Comparison of ENCODE assay signal across 30 cellular contexts in genomic region chr12:108704527-108704926, GRCh38. TPM values are rescaled to one million over a fixed set of nuclear protein-coding genes. Genes with fewer than 3 reads are reported as not detected.
DNase-seq lines count a peak whose midpoint lies in the region; TF ChIP-seq lines count a peak whose summit lies in the region.
"Had no signal": no experiment of that assay in that cellular context is flagged by ENCODE, and none has a peak within 500 bp of the region (broad histone marks: within the 10 kb centered on the region; RNA-seq: fewer than 3 reads in every experiment).

No MANE protein-coding gene starts in this region.

- H3K36me3 ChIP-seq in muscle layer of colon (ENCODE audit: insufficient read depth, low read length) (peaks cover 14% of the 10 kb centered on the region), smooth muscle cell (ENCODE audit: low read depth) (peaks cover 4% of the 10 kb centered on the region), thyroid gland (no peaks in the 10 kb centered on the region)
- H3K36me3 ChIP-seq: ovary had no signal

- H3K27me3 ChIP-seq in muscle layer of colon (ENCODE audit: control insufficient read depth in 1 of 2, insufficient read depth in 2 of 2, low read length in 2 of 2) (no peaks in the 10 kb centered on the region), smooth muscle cell (ENCODE audit: low read depth) (no peaks in the 10 kb centered on the region), thyroid gland (no peaks in the 10 kb centered on the region)
- H3K27me3 ChIP-seq: dorsolateral prefrontal cortex, ovary, upper lobe of left lung had no signal

- peaks cover 97% of the 10 kb centered on the region for H4K20me1 ChIP-seq in smooth muscle cell (ENCODE audit: low read depth)

- H3K79me2 ChIP-seq in smooth muscle cell (ENCODE audit: low read depth), result peaks cover 95% of the 10 kb centered on the region

- peak overlapping the region; percentile 12 for H3K27ac ChIP-seq in muscle layer of colon (ENCODE audit: low read depth, low read length)
- peak overlapping the region; percentile 91 for H3K27ac ChIP-seq in smooth muscle cell (ENCODE audit: low read depth)
- H3K27ac ChIP-seq in thyroid gland, result no peak overlapping the region
- H3K27ac ChIP-seq: KMS-11, ovary, PC-9, upper lobe of left lung had no signal

- no peak overlapping the region for H3K4me3 Mint-ChIP-seq in brain
- H3K4me3 Mint-ChIP-seq: activated CD8-positive, alpha-beta T cell treated with anti-CD3 and anti-CD28 coated beads for 36 hours; activated naive CD8-positive, alpha-beta T cell; B cell; CD8-positive, alpha-beta memory T cell; central memory CD8-positive, alpha-beta T cell; memory B cell; naive thymus-derived CD8-positive, alpha-beta T cell had no signal

- no peak overlapping the region for H3K4me2 ChIP-seq in smooth muscle cell
- H3K4me2 ChIP-seq: KMS-11, PC-9 had no signal

- no peaks in the 10 kb centered on the region for H3K27me3 Mint-ChIP-seq in brain
- H3K27me3 Mint-ChIP-seq: activated CD8-positive, alpha-beta T cell treated with anti-CD3 and anti-CD28 coated beads for 36 hours; activated naive CD8-positive, alpha-beta T cell; B cell; CD8-positive, alpha-beta memory T cell; central memory CD8-positive, alpha-beta T cell; memory B cell; naive thymus-derived CD8-positive, alpha-beta T cell had no signal

- TF ChIP-seq POLR2A in thyroid gland (IDR thresholded peaks at IDR 0.05), result no peak

- TF ChIP-seq CTCF in brain (conservative IDR thresholded peaks at IDR 0.05) (no peak), smooth muscle cell (IDR thresholded peaks at IDR 0.05; ENCODE audit: borderline replicate concordance, insufficient read depth, poor library complexity, severe bottlenecking) (no peak), thyroid gland (IDR thresholded peaks at IDR 0.05) (no peak)

- H3K9ac ChIP-seq in muscle layer of colon (ENCODE audit: low read length) (no peak overlapping the region), smooth muscle cell (ENCODE audit: low read depth) (no peak overlapping the region)
- H3K9ac ChIP-seq: KMS-11 had no signal

- intact Hi-C loops in thyroid gland (cut with DNase I), result no loop called here

- H3K4me1 Mint-ChIP-seq in brain, result peaks cover 76% of the 10 kb centered on the region

- peak; percentile 52 for DNase-seq in NCI-H146 (lab: John Stamatoyannopoulos, UW)
- DNase-seq in NCI-H146 treated with DMSO at 0.1 percent for 48 hours (lab: John Stamatoyannopoulos, UW; ENCODE audit: unreplicated experiment), result no peak
- DNase-seq in smooth muscle cell (lab: John Stamatoyannopoulos, UW; ENCODE audit: unreplicated experiment), result no peak
- no peak for DNase-seq in AG20443 (ENCODE audit: low spot score)
- DNase-seq in NCI-H226, result no peak
- no peak for DNase-seq in thyroid gland
- DNase-seq: 8988T; activated CD4-positive, CD25-positive, alpha-beta regulatory T cell treated with anti-CD3 and anti-CD28 coated beads, Interleukin-2, amount 50 U/mL, for 72 hours; activated CD8-positive, alpha-beta T cell treated with anti-CD3 and anti-CD28 coated beads for 36 hours; aorta; CD8-positive, alpha-beta memory T cell; dorsolateral prefrontal cortex; left cardiac atrium; MV-4-11; naive thymus-derived CD8-positive, alpha-beta T cell; NCI-H187 treated with DMSO at 0.1 percent for 48 hours; NCI-H2227 treated with DMSO at 0.1 percent for 48 hours; NK-92 treated with Interleukin-12 subunit alpha and Interleukin-12 subunit beta, amount 100 ng/mL, for 24 hours; ovary; PC-9; SIG-M5; stimulated activated CD8-positive, alpha-beta memory T cell treated with anti-CD3 and anti-CD28 coated beads, Interleukin-4, amount 100 ng/mL, for 48 hours; upper lobe of left lung had no signal

- H3F3A ChIP-seq in smooth muscle cell (ENCODE audit: low read depth), result peaks cover 19% of the 10 kb centered on the region

- H3K27ac Mint-ChIP-seq in brain, result peak overlapping the region in 4 of 5 experiments; percentile 26 to 95 (median 64)
- H3K27ac Mint-ChIP-seq: activated CD8-positive, alpha-beta T cell treated with anti-CD3 and anti-CD28 coated beads for 36 hours; activated naive CD8-positive, alpha-beta T cell; B cell; memory B cell had no signal

- 70% methylated on average over 5 of the region's 5 CpGs for WGBS in smooth muscle cell (ENCODE audit: low lambda C conversion rate)
- WGBS in thyroid gland, 2 donors, result 83 to 95% methylated on average over 5 of the region's 5 CpGs

- H2AFZ ChIP-seq in smooth muscle cell (ENCODE audit: low read depth), result no peak overlapping the region
- H2AFZ ChIP-seq: PC-9 had no signal

- H3K36me3 Mint-ChIP-seq in brain, result peaks cover 54% of the 10 kb centered on the region

- H3K9me3 Mint-ChIP-seq in brain, result peaks cover 0 to 2% (median 0%) of the 10 kb centered on the region in 5 experiments
- H3K9me3 Mint-ChIP-seq: activated CD8-positive, alpha-beta T cell treated with anti-CD3 and anti-CD28 coated beads for 36 hours; CD8-positive, alpha-beta memory T cell; central memory CD8-positive, alpha-beta T cell; memory B cell; naive thymus-derived CD8-positive, alpha-beta T cell had no signal

- no peak overlapping the region for H3K4me3 ChIP-seq in muscle layer of colon (ENCODE audit: low read depth in 1 of 2, low read length in 2 of 2)
- no peak overlapping the region for H3K4me3 ChIP-seq in smooth muscle cell
- H3K4me3 ChIP-seq in thyroid gland (replicated peaks in 1 of 3), result no peak overlapping the region
- H3K4me3 ChIP-seq: dorsolateral prefrontal cortex, ovary, PC-9, upper lobe of left lung had no signal

- H3K9me3 ChIP-seq in muscle layer of colon (ENCODE audit: low read length) (no peaks in the 10 kb centered on the region), smooth muscle cell (replicated peaks; ENCODE audit: low read depth) (no peaks in the 10 kb centered on the region), thyroid gland (no peaks in the 10 kb centered on the region)
- H3K9me3 ChIP-seq: ovary, upper lobe of left lung had no signal

- H3K4me1 ChIP-seq in muscle layer of colon (ENCODE audit: insufficient read depth, low read length) (peaks cover 67% of the 10 kb centered on the region), smooth muscle cell (ENCODE audit: low read depth) (peaks cover 36% of the 10 kb centered on the region), thyroid gland (no peaks in the 10 kb centered on the region)

RNA-seq across cellular contexts. Expression of gene CORO1C, which starts 26.8 kb away (rescaled TPM):
- polyA plus RNA-seq in brain (ENCODE audit: insufficient read depth, low read depth, low replicate concordance) (78.9 TPM), smooth muscle cell (96.7 and 107 TPM in 2 replicates)
- total RNA-seq in smooth muscle cell (136 and 145 TPM in 2 replicates), thyroid gland (10 to 100 TPM; 22.0 to 63.6 (median 30.1) TPM)

Comparison
In these comparisons a context has a peak if more than half of its experiments do, and no peak if none do; other contexts are left out.
1. H3K27ac ChIP-seq: peak in muscle layer of colon (single experiment) and smooth muscle cell (single experiment); none in thyroid gland (0 of 3).